In the genomic region with DNA sequence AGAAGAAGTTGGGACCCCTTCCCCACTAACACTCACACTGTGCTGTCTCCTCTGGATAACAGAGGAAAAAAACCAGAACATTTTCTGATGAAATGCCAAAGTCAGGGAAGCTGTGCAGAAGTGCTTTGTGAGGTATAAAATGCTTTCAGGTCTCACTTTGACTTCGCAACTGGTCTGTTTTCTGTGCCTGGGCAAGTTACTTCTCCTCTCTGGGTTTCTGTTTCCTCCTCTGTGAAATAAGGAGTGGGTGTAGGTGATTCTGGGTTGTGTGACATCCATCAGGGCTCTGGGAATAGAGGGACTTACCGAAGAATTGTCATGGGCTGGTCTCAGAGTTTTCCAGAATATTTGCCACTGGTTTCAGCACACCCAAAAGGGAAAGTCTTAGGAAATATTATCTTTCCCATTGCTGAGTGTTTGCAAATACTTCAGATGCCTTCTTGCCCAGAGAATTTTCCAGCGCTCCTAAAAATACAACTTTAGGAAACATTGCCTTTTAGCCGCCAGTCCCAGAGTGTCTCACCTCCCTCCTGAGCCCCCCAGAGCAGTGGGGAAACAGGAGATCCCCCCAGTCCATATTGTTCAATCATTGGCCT, we compare ENCODE assay signal across 13 cellular contexts.
A peak's percentile ranks its signal among the peaks of the same experiment; 100 is the strongest.
DNase-seq lines count a peak whose midpoint lies in the region; ATAC-seq and TF ChIP-seq lines count a peak whose summit lies in the region.
"Had no signal": no experiment of that assay in that cellular context is flagged by ENCODE, and none has a peak within 500 bp of the region (broad histone marks: within the 10 kb centered on the region; RNA-seq: fewer than 3 reads in every experiment).

No MANE protein-coding gene starts in this region.

- H3K27me3 ChIP-seq in muscle layer of duodenum (ENCODE audit: low read depth, low read length) (no peaks in the 10 kb centered on the region), vagina (no peaks in the 10 kb centered on the region), H7 (ENCODE audit: control insufficient read depth, insufficient read depth, low read length) (no peaks in the 10 kb centered on the region)

- peak overlapping the region; percentile 1 for H3K27ac ChIP-seq in muscle layer of duodenum (ENCODE audit: low read length)
- H3K27ac ChIP-seq in vagina: peak overlapping the region; percentile 29
- H3K27ac ChIP-seq: parathyroid adenoma had no signal

- H3K36me3 Mint-ChIP-seq in activated naive CD4-positive, alpha-beta T cell treated with anti-CD3 and anti-CD28 coated beads for 36 hours (ENCODE audit: low read depth): peaks cover 2% of the 10 kb centered on the region
- no peaks in the 10 kb centered on the region for H3K36me3 Mint-ChIP-seq in activated naive CD8-positive, alpha-beta T cell treated with anti-CD3 and anti-CD28 coated beads, Interleukin-2, amount 50 U/mL, for 24 hours (ENCODE audit: low read depth)

- H3K4me3 ChIP-seq in muscle layer of duodenum (ENCODE audit: low read depth in 1 of 2, low read length in 2 of 2) (peak overlapping the region; percentile 5 to 41), vagina (no peak overlapping the region), H7 (ENCODE audit: insufficient read depth, low read depth, low read length) (no peak overlapping the region)

- H3K4me1 Mint-ChIP-seq in activated naive CD4-positive, alpha-beta T cell treated with anti-CD3 and anti-CD28 coated beads for 36 hours (ENCODE audit: low read depth): peaks cover 85% of the 10 kb centered on the region
- H3K4me1 Mint-ChIP-seq in activated naive CD8-positive, alpha-beta T cell treated with anti-CD3 and anti-CD28 coated beads, Interleukin-2, amount 50 U/mL, for 24 hours: peaks cover 89% of the 10 kb centered on the region

- H3K4me1 ChIP-seq in muscle layer of duodenum (ENCODE audit: control insufficient read depth in 1 of 2, insufficient read depth in 2 of 2, low read length in 2 of 2): peaks cover 3 to 15% of the 10 kb centered on the region in 2 donors
- H3K4me1 ChIP-seq in vagina: peaks cover 12% of the 10 kb centered on the region
- H3K4me1 ChIP-seq: parathyroid adenoma had no signal

- CTCF ChIA-PET in activated naive CD4-positive, alpha-beta T cell treated with anti-CD3 and anti-CD28 coated beads for 36 hours (lab: Charles Lee): interaction anchor here (1.7 to 4.3 kb wide), 2 partner anchors 10 to 14 kb away, joined by 8 to 21 read pairs; no protein-coding TSS in a partner anchor

- H3K9me3 ChIP-seq in muscle layer of duodenum (ENCODE audit: control insufficient read depth in 1 of 2, low read length in 2 of 2) (no peaks in the 10 kb centered on the region), vagina (no peaks in the 10 kb centered on the region)
- H3K9me3 ChIP-seq: SK-N-SH had no signal

- TF ChIP-seq CTCF in vagina (IDR thresholded peaks at IDR 0.05): no peak

- H3K4me3 Mint-ChIP-seq in activated naive CD4-positive, alpha-beta T cell treated with anti-CD3 and anti-CD28 coated beads for 36 hours: peak overlapping the region; percentile 79
- peak overlapping the region; percentile 80 for H3K4me3 Mint-ChIP-seq in activated naive CD8-positive, alpha-beta T cell treated with anti-CD3 and anti-CD28 coated beads, Interleukin-2, amount 50 U/mL, for 24 hours

- H3K36me3 ChIP-seq in muscle layer of duodenum (ENCODE audit: control insufficient read depth in 1 of 2, insufficient read depth in 2 of 2, low read length in 2 of 2) (peaks cover 0 to 5% of the 10 kb centered on the region in 2 donors), vagina (no peaks in the 10 kb centered on the region), H7 (replicated peaks; ENCODE audit: control insufficient read depth, insufficient read depth, low read length) (no peaks in the 10 kb centered on the region)

- no peaks in the 10 kb centered on the region for H3K27me3 Mint-ChIP-seq in activated naive CD4-positive, alpha-beta T cell treated with anti-CD3 and anti-CD28 coated beads for 36 hours (ENCODE audit: low read depth)
- H3K27me3 Mint-ChIP-seq in activated naive CD8-positive, alpha-beta T cell treated with anti-CD3 and anti-CD28 coated beads, Interleukin-2, amount 50 U/mL, for 24 hours: peaks cover 2% of the 10 kb centered on the region

- intact Hi-C loops in activated naive CD4-positive, alpha-beta T cell treated with anti-CD3 and anti-CD28 coated beads for 36 hours (cut with micrococcal nuclease): loop anchor here (1.0 kb wide), 1 partner anchor 15 kb away; no protein-coding TSS in a partner anchor
- intact Hi-C loops in vagina (cut with DNase I): no loop called here

- no peak for ATAC-seq in activated naive CD8-positive, alpha-beta T cell treated with anti-CD3 and anti-CD28 coated beads, Interleukin-2, amount 50 U/mL, for 24 hours
- no peak for ATAC-seq in HG03196 (IDR thresholded peaks at IDR 0.05; ENCODE audit: unreplicated experiment)
- no peak for ATAC-seq in HG02759 (IDR thresholded peaks at IDR 0.05; ENCODE audit: unreplicated experiment)

- no peak for TF ChIP-seq POLR2A in vagina (IDR thresholded peaks at IDR 0.05)

- H3K27ac Mint-ChIP-seq in activated naive CD4-positive, alpha-beta T cell treated with anti-CD3 and anti-CD28 coated beads for 36 hours: peak overlapping the region; percentile 90
- H3K27ac Mint-ChIP-seq in activated naive CD8-positive, alpha-beta T cell treated with anti-CD3 and anti-CD28 coated beads, Interleukin-2, amount 50 U/mL, for 24 hours: peak overlapping the region; percentile 88

- DNase-seq in activated naive CD4-positive, alpha-beta T cell treated with anti-CD3 and anti-CD28 coated beads for 36 hours: peak; percentile 52
- DNase-seq in activated naive CD4-positive, alpha-beta T cell treated with anti-CD3 and anti-CD28 coated beads, Interleukin-2, amount 50 U/mL, for 16 hours: no peak
- DNase-seq in activated naive CD8-positive, alpha-beta T cell treated with anti-CD3 and anti-CD28 coated beads, Interleukin-2, amount 50 U/mL, for 24 hours: no peak
- no peak for DNase-seq in vagina (ENCODE audit: extremely low spot score in 2 of 2)
- DNase-seq in H7: no peak
- DNase-seq: kidney glomerular epithelial cell, NCI-H1436, NCI-H748 treated with DMSO at 0.1 percent for 48 hours, SK-N-SH had no signal

- no peaks in the 10 kb centered on the region for H3K9me3 Mint-ChIP-seq in activated naive CD4-positive, alpha-beta T cell treated with anti-CD3 and anti-CD28 coated beads for 36 hours
- H3K9me3 Mint-ChIP-seq in activated naive CD8-positive, alpha-beta T cell treated with anti-CD3 and anti-CD28 coated beads, Interleukin-2, amount 50 U/mL, for 24 hours: no peaks in the 10 kb centered on the region

Comparison
In these comparisons a context has a peak if more than half of its experiments do, and no peak if none do; other contexts are left out.
1. H3K4me3 ChIP-seq: peak in muscle layer of duodenum (2 of 2); none in vagina (0 of 2) and H7 (single experiment).